Comparison of ENCODE assay signal across 8 cellular contexts in genomic region chr15:77497108-77497737, GRCh38.
DNase-seq lines count a peak whose midpoint lies in the region; ATAC-seq and TF ChIP-seq lines count a peak whose summit lies in the region.

No MANE protein-coding gene starts in this region.

- peak; percentile 92 for DNase-seq in left ventricle myocardium superior
- no peak for DNase-seq in stimulated activated CD4-positive, alpha-beta T cell treated with anti-CD3 and anti-CD28 coated beads, Interleukin-15, amount 100 ng/mL, for 24 hours
- DNase-seq in stimulated activated CD4-positive, alpha-beta T cell treated with anti-CD3 and anti-CD28 coated beads, Interleukin-4, amount 100 ng/mL, for 1 hour: no peak

- no peak overlapping the region for H3K27ac ChIP-seq in HEK293 (ENCODE audit: extremely low read depth, low read depth, low read length)
- H3K27ac ChIP-seq in VCaP: peak overlapping the region; percentile 74

- no peak for TF ChIP-seq CTCF in HEK293 (tag by site-specific recombination; IDR thresholded peaks at IDR 0.05)
- TF ChIP-seq CTCF in VCaP (conservative IDR thresholded peaks at IDR 0.05): peak; percentile 58

- H3K4me1 ChIP-seq in HEK293 (ENCODE audit: control insufficient read depth, insufficient read depth, low read length): no peaks in the 10 kb centered on the region
- peaks cover 34% of the 10 kb centered on the region for H3K4me1 ChIP-seq in skeletal muscle satellite cell (ENCODE audit: control insufficient read depth, insufficient read depth, low read length)

- H3K27me3 ChIP-seq in skeletal muscle satellite cell (ENCODE audit: control insufficient read depth, insufficient read depth, low read length): no peaks in the 10 kb centered on the region

- peak; percentile 90 for ATAC-seq in left ventricle myocardium superior
- ATAC-seq in HG03159 (IDR thresholded peaks at IDR 0.05; ENCODE audit: unreplicated experiment): no peak
- ATAC-seq in GM19467 (IDR thresholded peaks at IDR 0.05; ENCODE audit: unreplicated experiment): no peak

- H3K4me3 ChIP-seq in HEK293 (ENCODE audit: low read depth, low read length): no peak overlapping the region
- peak overlapping the region; percentile 52 for H3K4me3 ChIP-seq in skeletal muscle satellite cell (ENCODE audit: low read length)

- peak overlapping the region; percentile 68 for H3K9ac ChIP-seq in skeletal muscle satellite cell (ENCODE audit: low read depth, low read length)

- H3K9me3 ChIP-seq in HEK293 (ENCODE audit: control insufficient read depth, insufficient read depth, low read depth, low read length) (no peaks in the 10 kb centered on the region), skeletal muscle satellite cell (replicated peaks; ENCODE audit: low read length) (no peaks in the 10 kb centered on the region)

- intact Hi-C loops in left ventricle myocardium superior (cut with micrococcal nuclease): loop anchor here (5.0 kb wide), 1 partner anchor 310 kb away; no protein-coding TSS in a partner anchor

- POLR2A ChIA-PET in HEK293 (lab: Yijun Ruan, JAX): interaction anchor here (0.9 to 1.4 kb wide), 2 partner anchors 46 to 78 kb away, joined by 4 to 5 read pairs; no protein-coding TSS in a partner anchor

- H3K4me2 ChIP-seq in skeletal muscle satellite cell (ENCODE audit: low read length): peak overlapping the region; percentile 78

- H3K36me3 ChIP-seq in HEK293 (ENCODE audit: control insufficient read depth in 2 of 2, insufficient read depth in 1 of 2, low read length in 2 of 2) (no peaks in the 10 kb centered on the region), skeletal muscle satellite cell (ENCODE audit: insufficient read depth, low read length) (no peaks in the 10 kb centered on the region)

- CTCF ChIA-PET in HEK293 (lab: Yijun Ruan, JAX): interaction anchor here (0.6 to 11.0 kb wide), 37 partner anchors 9 to 603 kb away, joined by 3 to 117 read pairs (median 4); partner anchors contain the start of genes PEAK1 and TSPAN3

TF ChIP-seq in HEK293, 187 proteins besides CTCF, POLR2A, EP300 and RAD21 (continues in another document):
- TF ChIP-seq ZNF76 (tag by site-specific recombination; IDR thresholded peaks at IDR 0.05; ENCODE audit: borderline replicate concordance, low read depth): no peak
- no peak for TF ChIP-seq ZNF558 (tag by site-specific recombination; IDR thresholded peaks at IDR 0.05)
- no peak for TF ChIP-seq ZNF837 (tag by site-specific recombination; IDR thresholded peaks at IDR 0.05)
- TF ChIP-seq ZNF184 (tag by site-specific recombination; IDR thresholded peaks at IDR 0.05): no peak
- TF ChIP-seq YY2 (tag by site-specific recombination; IDR thresholded peaks at IDR 0.05): no peak
- no peak for TF ChIP-seq ZFP3 (tag by site-specific recombination; IDR thresholded peaks at IDR 0.05; ENCODE audit: low read depth)
- no peak for TF ChIP-seq ZNF10 (tag by site-specific recombination; IDR thresholded peaks at IDR 0.05)
- TF ChIP-seq ZSCAN4 (tag by site-specific recombination; IDR thresholded peaks at IDR 0.05): peak; percentile 68
- no peak for TF ChIP-seq ZNF513 (tag by site-specific recombination; IDR thresholded peaks at IDR 0.05)
- TF ChIP-seq ZNF48 (tag by site-specific recombination; IDR thresholded peaks at IDR 0.05): no peak
- no peak for TF ChIP-seq ZNF354C (tag by site-specific recombination; IDR thresholded peaks at IDR 0.05; ENCODE audit: borderline replicate concordance, low read depth)
- TF ChIP-seq BCL11B (tag by site-specific recombination; IDR thresholded peaks at IDR 0.05; ENCODE audit: low read depth): no peak
- TF ChIP-seq SP7 (tag by site-specific recombination; IDR thresholded peaks at IDR 0.05): no peak
- no peak for TF ChIP-seq ZBTB49 (tag by site-specific recombination; IDR thresholded peaks at IDR 0.05; ENCODE audit: low read depth)
- TF ChIP-seq KLF16 (tag by site-specific recombination; IDR thresholded peaks at IDR 0.05): no peak
- TF ChIP-seq ZNF623 (tag by site-specific recombination; IDR thresholded peaks at IDR 0.05): no peak
- peak; percentile 15; the same call in 1 of the 2 replicates for TF ChIP-seq ZNF433 (tag by site-specific recombination; IDR thresholded peaks at IDR 0.05; ENCODE audit: low read depth)
- no peak for TF ChIP-seq PBX3 (CRISPR knock-in tag; IDR thresholded peaks at IDR 0.05)
- TF ChIP-seq ZIC2 (tag by site-specific recombination; IDR thresholded peaks at IDR 0.05): peak; percentile 88
- 0 out of 2 replicates have a peak, but pooled peaks have one; percentile 23 for TF ChIP-seq ZNF133 (tag by site-specific recombination; IDR thresholded peaks at IDR 0.05)
- no peak for TF ChIP-seq ZNF704 (tag by site-specific recombination; IDR thresholded peaks at IDR 0.05)
- TF ChIP-seq HOXD13 (CRISPR knock-in tag; IDR thresholded peaks at IDR 0.05; ENCODE audit: borderline replicate concordance): no peak
- no peak for TF ChIP-seq ELK4 (IDR thresholded peaks at IDR 0.05; ENCODE audit: borderline replicate concordance, low read depth, low read length)
- TF ChIP-seq IKZF3 (tag by site-specific recombination; IDR thresholded peaks at IDR 0.05): no peak
- TF ChIP-seq ZNF335 (tag by site-specific recombination; conservative IDR thresholded peaks at IDR 0.05): peak; percentile 47; the same call in 1 of the 2 replicates
- no peak for TF ChIP-seq ZNF311 (tag by site-specific recombination; IDR thresholded peaks at IDR 0.05; ENCODE audit: borderline replicate concordance)
